ENCODE assay signal across 8 cellular contexts in genomic region chr15:81265256-81265943, GRCh38. TPM values are rescaled to one million over a fixed set of nuclear protein-coding genes. Genes with fewer than 3 reads are reported as not detected.
DNase-seq lines count a peak whose midpoint lies in the region; ATAC-seq, FAIRE-seq and TF ChIP-seq lines count a peak whose summit lies in the region.
"Had no signal": no experiment of that assay in that cellular context is flagged by ENCODE, and none has a peak within 500 bp of the region (broad histone marks: within the 10 kb centered on the region; RNA-seq: fewer than 3 reads in every experiment).

No MANE protein-coding gene starts in this region.

- no peak for DNase-seq in GM12892 (ENCODE audit: insufficient read length)
- no peak for DNase-seq in HCT116 (ENCODE audit: low read depth, low spot score)
- DNase-seq in activated naive CD8-positive, alpha-beta T cell treated with anti-CD3 and anti-CD28 coated beads, Interleukin-2, amount 50 U/mL, for 24 hours: no peak
- no peak for DNase-seq in natural killer cell treated with Interleukin-12 subunit alpha and Interleukin-12 subunit beta and Interleukin-15 and Interleukin-18, amount 100 ng/mL, for 72 hours (ENCODE audit: low spot score)
- DNase-seq in spleen: no peak
- DNase-seq in globus pallidus (ENCODE audit: low spot score): no peak

- no peaks in the 10 kb centered on the region for H3K9me3 ChIP-seq in HCT116 (ENCODE audit: control insufficient read depth in 1 of 2, insufficient read depth in 1 of 2, low read depth in 1 of 2, low read length in 2 of 2)
- H3K9me3 ChIP-seq in spleen: no peaks in the 10 kb centered on the region
- H3K9me3 ChIP-seq: HAP-1 had no signal

- peak overlapping the region; percentile 78 for H3K27ac Mint-ChIP-seq in activated naive CD8-positive, alpha-beta T cell treated with anti-CD3 and anti-CD28 coated beads, Interleukin-2, amount 50 U/mL, for 24 hours
- H3K27ac Mint-ChIP-seq in natural killer cell treated with Interleukin-12 subunit alpha and Interleukin-12 subunit beta and Interleukin-15 and Interleukin-18, amount 100 ng/mL, for 72 hours: no peak overlapping the region

- H3K27me3 ChIP-seq in HCT116 (ENCODE audit: insufficient read depth, low read length): no peaks in the 10 kb centered on the region
- no peaks in the 10 kb centered on the region for H3K27me3 ChIP-seq in spleen (replicated peaks in 1 of 7)

- CTCF ChIA-PET in HCT116 (lab: Charles Lee): interaction anchor here (0.7 to 4.6 kb wide), 65 partner anchors 10 to 1884 kb away, joined by 3 to 175 read pairs (median 6); partner anchors contain the start of genes CEMIP, MEX3B, STARD5 and TLNRD1

- TF ChIP-seq CTCF in HCT116 (IDR thresholded peaks at IDR 0.05 in 2 of 3, conservative IDR thresholded peaks at IDR 0.05 in 1 of 3; ENCODE audit: borderline replicate concordance in 1 of 3, insufficient read depth in 1 of 3, low read depth in 2 of 3, low read length in 2 of 3) (no peak), spleen (IDR thresholded peaks at IDR 0.05 in 8 of 11, conservative IDR thresholded peaks at IDR 0.05 in 3 of 11) (no peak)

- intact Hi-C loops in HCT116 (cut with micrococcal nuclease): loop anchor here (5.0 to 10.0 kb wide), 4 partner anchors 268 to 808 kb away; partner anchors contain the start of gene CEMIP
- intact Hi-C loops in spleen (cut with DNase I; ENCODE audit: low total_unique reads): loop anchor here (5.0 to 10.0 kb wide), 3 partner anchors 111 to 811 kb away; no protein-coding TSS in a partner anchor

- H3K4me1 Mint-ChIP-seq in activated naive CD8-positive, alpha-beta T cell treated with anti-CD3 and anti-CD28 coated beads, Interleukin-2, amount 50 U/mL, for 24 hours: peaks cover 43% of the 10 kb centered on the region
- H3K4me1 Mint-ChIP-seq in natural killer cell treated with Interleukin-12 subunit alpha and Interleukin-12 subunit beta and Interleukin-15 and Interleukin-18, amount 100 ng/mL, for 72 hours (ENCODE audit: low read depth in 2 of 2): peaks cover 18 to 22% of the 10 kb centered on the region in 2 donors

- H3K27ac ChIP-seq in HCT116 (ENCODE audit: low read depth, low read length) (no peak overlapping the region), spleen (no peak overlapping the region)

- peak overlapping the region in 1 of 2 experiments; percentile 25; a peak in 1 of 4 replicates for H3K4me3 ChIP-seq in HCT116 (replicated peaks in 1 of 2; ENCODE audit: low read depth in 1 of 2, low read length in 2 of 2)
- peak overlapping the region in 4 of 8 donors; percentile 6 to 55 (median 18) for H3K4me3 ChIP-seq in spleen
- H3K4me3 ChIP-seq: HAP-1 had no signal

- no peak overlapping the region for H3K9ac ChIP-seq in HCT116 (ENCODE audit: low read length)

- H3K27me3 Mint-ChIP-seq in activated naive CD8-positive, alpha-beta T cell treated with anti-CD3 and anti-CD28 coated beads, Interleukin-2, amount 50 U/mL, for 24 hours: peaks cover 2% of the 10 kb centered on the region
- peaks cover 13 to 19% of the 10 kb centered on the region in 2 donors for H3K27me3 Mint-ChIP-seq in natural killer cell treated with Interleukin-12 subunit alpha and Interleukin-12 subunit beta and Interleukin-15 and Interleukin-18, amount 100 ng/mL, for 72 hours

- H3K4me2 ChIP-seq in HCT116 (ENCODE audit: low read length): peak overlapping the region; percentile 72

- no peaks in the 10 kb centered on the region for H3K9me2 ChIP-seq in HCT116 (ENCODE audit: insufficient read depth)

- POLR2A ChIA-PET in HCT116 (lab: Charles Lee): interaction anchor here (1.2 to 1.6 kb wide), 3 partner anchors 59 to 158 kb away, joined by 3 to 5 read pairs (median 3); partner anchors contain the start of gene STARD5

- no peak for TF ChIP-seq POLR2A in GM12892 (IDR thresholded peaks at IDR 0.05; ENCODE audit: low read depth, low read length)
- TF ChIP-seq POLR2A in HCT116 (IDR thresholded peaks at IDR 0.05; ENCODE audit: borderline replicate concordance, extremely low read depth, insufficient read depth, insufficient read length): no peak
- no peak for TF ChIP-seq POLR2A in spleen (IDR thresholded peaks at IDR 0.05)

- H3K79me2 ChIP-seq in HCT116 (ENCODE audit: insufficient read depth, low read length): no peaks in the 10 kb centered on the region

- no peaks in the 10 kb centered on the region for H3K36me3 ChIP-seq in HCT116 (ENCODE audit: control insufficient read depth in 1 of 2, insufficient read depth in 2 of 2, low read length in 2 of 2)
- H3K36me3 ChIP-seq in spleen: no peaks in the 10 kb centered on the region
- H3K36me3 ChIP-seq: HAP-1 had no signal

- RAD21 ChIA-PET in HCT116 (lab: Charles Lee; ENCODE audit: low non-redundant PET in 1 of 2, low total read pairs in 2 of 2, uncharacterized antibody in 2 of 2, unreplicated experiment in 2 of 2): interaction anchor here (0.7 to 1.6 kb wide), 15 partner anchors 9 to 698 kb away, joined by 3 to 20 read pairs (median 6); partner anchors contain the start of gene STARD5 (in 1 of the 2)

- peak overlapping the region; percentile 88 for H2AFZ ChIP-seq in HCT116 (ENCODE audit: low read depth, low read length, poor library complexity, severe bottlenecking)

- FAIRE-seq in GM12892 (lab: Jason Lieb, UNC): peak; percentile 62

- no peaks in the 10 kb centered on the region for H3K9me3 Mint-ChIP-seq in activated naive CD8-positive, alpha-beta T cell treated with anti-CD3 and anti-CD28 coated beads, Interleukin-2, amount 50 U/mL, for 24 hours
- H3K9me3 Mint-ChIP-seq in natural killer cell treated with Interleukin-12 subunit alpha and Interleukin-12 subunit beta and Interleukin-15 and Interleukin-18, amount 100 ng/mL, for 72 hours: no peaks in the 10 kb centered on the region

- H4K20me1 ChIP-seq in HCT116 (ENCODE audit: insufficient read depth): no peaks in the 10 kb centered on the region

- ATAC-seq in HCT116: peak; percentile 38
- no peak for ATAC-seq in activated naive CD8-positive, alpha-beta T cell treated with anti-CD3 and anti-CD28 coated beads, Interleukin-2, amount 50 U/mL, for 24 hours
- no peak for ATAC-seq in natural killer cell treated with Interleukin-12 subunit alpha and Interleukin-12 subunit beta and Interleukin-15 and Interleukin-18, amount 100 ng/mL, for 72 hours
- no peak for ATAC-seq in GM21381 (IDR thresholded peaks at IDR 0.05; ENCODE audit: unreplicated experiment)

- peak overlapping the region; percentile 48 for H3K4me3 Mint-ChIP-seq in activated naive CD8-positive, alpha-beta T cell treated with anti-CD3 and anti-CD28 coated beads, Interleukin-2, amount 50 U/mL, for 24 hours
- peak overlapping the region; percentile 63 for H3K4me3 Mint-ChIP-seq in natural killer cell treated with Interleukin-12 subunit alpha and Interleukin-12 subunit beta and Interleukin-15 and Interleukin-18, amount 100 ng/mL, for 72 hours

- H3K4me1 ChIP-seq in HCT116 (ENCODE audit: control insufficient read depth in 1 of 2, insufficient read depth in 2 of 2, low read length in 2 of 2): peaks cover 5 to 10% of the 10 kb centered on the region in 2 experiments
- peaks cover 13 to 20% (median 16%) of the 10 kb centered on the region in 6 donors for H3K4me1 ChIP-seq in spleen

- WGBS in spleen, 5 donors: 6 to 19% (median 17%) methylated on average over 9 to 12 of the region's 12 CpGs

- BruUV-seq in HCT116 (replicated peaks; lab: Mats Ljungman, UMichigan): no TSS peak

- no peak for TF ChIP-seq RAD21 in HCT116 (IDR thresholded peaks at IDR 0.05; ENCODE audit: low read depth)

- no peaks in the 10 kb centered on the region for H3K36me3 Mint-ChIP-seq in activated naive CD8-positive, alpha-beta T cell treated with anti-CD3 and anti-CD28 coated beads, Interleukin-2, amount 50 U/mL, for 24 hours (ENCODE audit: low read depth)
- H3K36me3 Mint-ChIP-seq in natural killer cell treated with Interleukin-12 subunit alpha and Interleukin-12 subunit beta and Interleukin-15 and Interleukin-18, amount 100 ng/mL, for 72 hours: no peaks in the 10 kb centered on the region

TF ChIP-seq in HCT116, 20 proteins besides CTCF, POLR2A, EP300 and RAD21:
- TF ChIP-seq YY1 (IDR thresholded peaks at IDR 0.05; ENCODE audit: extremely low read depth, insufficient replicate concordance, low read depth, low read length) (no peak), EZH2 (IDR thresholded peaks at IDR 0.05) (no peak), EGR1 (IDR thresholded peaks at IDR 0.05; ENCODE audit: low read depth) (no peak), ATF3 (IDR thresholded peaks at IDR 0.05) (no peak), SIN3A (IDR thresholded peaks at IDR 0.05; ENCODE audit: low read depth) (no peak), CBX3 (IDR thresholded peaks at IDR 0.05; ENCODE audit: low read depth) (no peak)

RNA-seq across cellular contexts. Expression of gene STARD5, which starts 58.5 kb away (rescaled TPM):
- polyA plus RNA-seq in GM12892 (2012; ENCODE audit: missing spikeins): 4.0 TPM
- total RNA-seq in HCT116 (2021; ENCODE audit: unreplicated experiment) (4.0 TPM), spleen (10 to 100 TPM in 6 of 7 donors, 1 to 10 TPM in 1; 6.4 to 18.9 (median 11.6) TPM)
- 4.3 and 5.3 TPM in 2 replicates for polyA plus RNA-seq in HCT116 (2012)
- total RNA-seq in natural killer cell treated with Interleukin-12 subunit alpha and Interleukin-12 subunit beta and Interleukin-15 and Interleukin-18, amount 100 ng/mL, for 72 hours: 1 to 10 TPM; 6.2 to 7.8 TPM
- 10 to 100 TPM in 1 of 3 donors, 1 to 10 TPM in 2; 7.7 to 10.4 (median 9.0) TPM for polyA plus RNA-seq in spleen
